In genomic region chr10:47383254-47384147, GRCh38 we compare ENCODE assay signal across 8 cellular contexts. TPM values are rescaled to one million over a fixed set of nuclear protein-coding genes. Genes with fewer than 3 reads are reported as not detected.
A peak's percentile ranks its signal among the peaks of the same experiment; 100 is the strongest.
DNase-seq lines count a peak whose midpoint lies in the region; ATAC-seq and TF ChIP-seq lines count a peak whose summit lies in the region.

No MANE protein-coding gene starts in this region.

- no peaks in the 10 kb centered on the region for H3K79me2 ChIP-seq in ACC112 (ENCODE audit: control insufficient read depth, insufficient read depth, low read length, unreplicated experiment)

- DNase-seq in H7 (peak; percentile 86), SK-N-MC (ENCODE audit: low read depth, low spot score) (no peak), gastrocnemius medialis (no peak), NCI-H1048 (lab: John Stamatoyannopoulos, UW) (no peak)
- DNase-seq in stimulated activated CD4-positive, alpha-beta T cell treated with anti-CD3 and anti-CD28 coated beads, Interleukin-2, amount 100 ng/mL, for 24 hours: no peak

- H3K36me3 ChIP-seq in ACC112 (ENCODE audit: insufficient read depth, low read length) (no peaks in the 10 kb centered on the region), H7 (replicated peaks; ENCODE audit: control insufficient read depth, insufficient read depth, low read length) (no peaks in the 10 kb centered on the region), SK-N-MC (ENCODE audit: insufficient read depth, low read length) (no peaks in the 10 kb centered on the region), gastroesophageal sphincter (no peaks in the 10 kb centered on the region), gastrocnemius medialis (no peaks in the 10 kb centered on the region)

- intact Hi-C loops in gastrocnemius medialis (cut with DNase I; ENCODE audit: low total_unique reads): no loop called here

- 0 to 25% methylated on average over 5 to 9 of the region's 9 CpGs for WGBS in gastroesophageal sphincter (ENCODE audit: low coverage in 1 of 2), 2 donors

- in situ Hi-C loops in gastrocnemius medialis (cut with MboI; ENCODE audit: low sequenced_read_pairs in 4 of 4): loop anchor here in 3 of 4 donors (5.0 to 25.0 kb wide), 3 partner anchors 1096 to 1101 kb away; partner anchors contain the start of gene ANTXRL (in 2 of the 3)

- ATAC-seq in gastroesophageal sphincter: no peak
- ATAC-seq in gastrocnemius medialis: no peak
- ATAC-seq in HG02840 (IDR thresholded peaks at IDR 0.05; ENCODE audit: low FRiP score, unreplicated experiment): no peak

- no peak overlapping the region for H3K9ac ChIP-seq in SK-N-MC (ENCODE audit: insufficient read length)

- H2AFZ ChIP-seq in ACC112 (ENCODE audit: low read length, unreplicated experiment): peak overlapping the region; percentile 74

- TF ChIP-seq EP300 in gastroesophageal sphincter (IDR thresholded peaks at IDR 0.05): no peak

- H3K4me3 ChIP-seq in ACC112 (ENCODE audit: low read depth, low read length) (peak overlapping the region; percentile 84), H7 (ENCODE audit: insufficient read depth, low read depth, low read length) (peak overlapping the region; percentile 72), SK-N-MC (peak overlapping the region; percentile 74), gastroesophageal sphincter (peak overlapping the region; percentile 65 to 71), gastrocnemius medialis (peak overlapping the region; percentile 70 to 93 (median 79))

- no peaks in the 10 kb centered on the region for H3K9me3 ChIP-seq in SK-N-MC (ENCODE audit: low read depth, low read length)
- H3K9me3 ChIP-seq in gastroesophageal sphincter: no peaks in the 10 kb centered on the region
- H3K9me3 ChIP-seq in gastrocnemius medialis: no peaks in the 10 kb centered on the region

- no peak for TF ChIP-seq POLR2A in gastroesophageal sphincter (IDR thresholded peaks at IDR 0.05)
- no peak for TF ChIP-seq POLR2A in gastrocnemius medialis (IDR thresholded peaks at IDR 0.05)

- H3K27ac ChIP-seq in ACC112 (ENCODE audit: low read depth, low read length) (no peak overlapping the region), SK-N-MC (no peak overlapping the region), gastroesophageal sphincter (peak overlapping the region in 2 of 4 donors; percentile 79 to 91), gastrocnemius medialis (peak overlapping the region in 1 of 4 donors; percentile 73)

- H3K4me1 ChIP-seq in ACC112 (ENCODE audit: control insufficient read depth, insufficient read depth, low read length, unreplicated experiment) (peaks cover 4% of the 10 kb centered on the region), gastroesophageal sphincter (peaks cover 0 to 14% (median 3%) of the 10 kb centered on the region in 3 donors), gastrocnemius medialis (peaks cover 10 to 17% of the 10 kb centered on the region in 2 donors)

- TF ChIP-seq CTCF in gastroesophageal sphincter (IDR thresholded peaks at IDR 0.05) (no peak), gastrocnemius medialis (IDR thresholded peaks at IDR 0.05 in 4 of 5, conservative IDR thresholded peaks at IDR 0.05 in 1 of 5) (no peak)

- H3K27me3 ChIP-seq in ACC112 (ENCODE audit: insufficient read depth, low read length) (peaks cover 14% of the 10 kb centered on the region), H7 (ENCODE audit: control insufficient read depth, insufficient read depth, low read length) (peaks cover 2% of the 10 kb centered on the region), gastroesophageal sphincter (peaks cover 29% of the 10 kb centered on the region), gastrocnemius medialis (no peaks in the 10 kb centered on the region)

RNA-seq across cellular contexts. Expression of gene ZNF488, which starts 0.6 kb away (rescaled TPM):
- 3.0 and 4.5 TPM in 2 replicates for total RNA-seq in H7 (2014; rRNA removed; shearing (Covaris generic))
- total RNA-seq in gastroesophageal sphincter: under 1 TPM in 2 of 4 donors, not detected in 2; 0.12 to 0.47 TPM
- total RNA-seq in gastrocnemius medialis: not detected

RNA-seq across cellular contexts. Expression of gene RBP3, which starts 35.3 kb away (rescaled TPM):
- total RNA-seq in H7 (2014; rRNA removed; shearing (Covaris generic)): not detected in 2 replicates
- total RNA-seq in gastroesophageal sphincter: not detected
- total RNA-seq in gastrocnemius medialis: not detected
